ENCODE assay signal across 32 cellular contexts in the genomic region with DNA sequence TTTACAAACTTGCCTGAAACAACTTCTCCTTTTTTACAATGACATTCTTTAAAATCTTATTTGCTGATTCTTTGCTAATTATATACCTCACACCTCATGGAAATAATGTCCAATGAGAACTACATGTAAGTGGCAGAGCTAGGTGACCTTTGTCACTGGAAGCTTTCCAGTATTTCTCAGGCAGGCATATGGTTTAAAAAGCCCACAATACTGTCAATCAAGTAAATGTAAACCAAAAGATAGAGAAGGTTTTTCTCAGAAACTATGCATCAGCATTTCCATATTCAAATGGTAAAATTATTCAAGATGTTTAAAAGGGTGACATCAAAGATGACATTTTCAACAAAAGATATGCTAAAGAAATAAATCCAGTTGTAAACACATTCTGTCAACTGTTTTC. TPM values are rescaled to one million over a fixed set of nuclear protein-coding genes. Genes with fewer than 3 reads are reported as not detected.
"Had no signal": no experiment of that assay in that cellular context is flagged by ENCODE, and none has a peak within 500 bp of the region (broad histone marks: within the 10 kb centered on the region; RNA-seq: fewer than 3 reads in every experiment).

No MANE protein-coding gene starts in this region.

- H3K27ac ChIP-seq: neural progenitor cell, parathyroid adenoma, psoas muscle, sigmoid colon, tibial nerve, WERI-Rb-1 had no signal

- H2AFZ ChIP-seq: parathyroid adenoma had no signal

- H3K4me3 ChIP-seq: neural progenitor cell, psoas muscle, sigmoid colon, smooth muscle cell, tibial nerve had no signal

- FAIRE-seq: TTC549 had no signal

- H3K36me3 ChIP-seq: neural progenitor cell, sigmoid colon, tibial nerve, WERI-Rb-1 had no signal

- DNase-seq: activated CD4-positive, alpha-beta T cell treated with anti-CD3 and anti-CD28 coated beads for 48 hours; activated CD4-positive, alpha-beta T cell treated with anti-CD3 and anti-CD28 coated beads, Interleukin-2, amount 50 U/mL, for 48 hours; activated CD8-positive, alpha-beta memory T cell treated with anti-CD3 and anti-CD28 coated beads for 24 hours; activated gamma-delta T cell; activated naive CD4-positive, alpha-beta T cell treated with anti-CD3 and anti-CD28 coated beads, Interleukin-2, amount 10 ng/mL, durations not matched to agents 7 days and 5 days; activated naive CD8-positive, alpha-beta T cell treated with anti-CD3 and anti-CD28 coated beads, Interleukin-2, amount 10 ng/mL, durations not matched to agents 7 days and 5 days; caudate nucleus; cortex of kidney; endodermal cell; foreskin fibroblast; head of caudate nucleus; hypothalamus; immature natural killer cell; naive B cell; occipital lobe; psoas muscle; sigmoid colon; stimulated activated CD4-positive, alpha-beta T cell treated with anti-CD3 and anti-CD28 coated beads, Interleukin-1b, Interleukin-23, amount 100 ng/mL, for 48 hours; stimulated activated naive CD4-positive, alpha-beta T cell treated with Interleukin-2 at 50 U/mL for 16 hours; T-helper 9 cell; WERI-Rb-1 had no signal

- H3K4me2 ChIP-seq: neural progenitor cell, smooth muscle cell had no signal

- H3K27me3 ChIP-seq: neural progenitor cell, sigmoid colon, tibial nerve had no signal

- H3K79me2 ChIP-seq: parathyroid adenoma had no signal

- H3K9me3 ChIP-seq: psoas muscle, sigmoid colon had no signal

- H3K4me1 ChIP-seq: neural progenitor cell, parathyroid adenoma, psoas muscle, sigmoid colon, tibial nerve had no signal

- H3K9ac ChIP-seq: neural progenitor cell, parathyroid adenoma had no signal

RNA-seq across cellular contexts. Expression of gene STRIT1, which starts 10.1 kb away (rescaled TPM):
- total RNA-seq: activated naive CD8-positive, alpha-beta T cell treated with anti-CD3 and anti-CD28 coated beads, Interleukin-2, amount 10 ng/mL, durations not matched to agents 7 days and 5 days; chondrocyte; endodermal cell; esophagus mucosa; kidney epithelial cell; mesothelial cell of epicardium; occipital lobe; sigmoid colon; smooth muscle cell; temporal lobe; tibial nerve; ureter had no signal
- polyA plus RNA-seq: immature natural killer cell, smooth muscle cell had no signal
